Comparison of ENCODE assay signal across 8 cellular contexts in the genomic region with DNA sequence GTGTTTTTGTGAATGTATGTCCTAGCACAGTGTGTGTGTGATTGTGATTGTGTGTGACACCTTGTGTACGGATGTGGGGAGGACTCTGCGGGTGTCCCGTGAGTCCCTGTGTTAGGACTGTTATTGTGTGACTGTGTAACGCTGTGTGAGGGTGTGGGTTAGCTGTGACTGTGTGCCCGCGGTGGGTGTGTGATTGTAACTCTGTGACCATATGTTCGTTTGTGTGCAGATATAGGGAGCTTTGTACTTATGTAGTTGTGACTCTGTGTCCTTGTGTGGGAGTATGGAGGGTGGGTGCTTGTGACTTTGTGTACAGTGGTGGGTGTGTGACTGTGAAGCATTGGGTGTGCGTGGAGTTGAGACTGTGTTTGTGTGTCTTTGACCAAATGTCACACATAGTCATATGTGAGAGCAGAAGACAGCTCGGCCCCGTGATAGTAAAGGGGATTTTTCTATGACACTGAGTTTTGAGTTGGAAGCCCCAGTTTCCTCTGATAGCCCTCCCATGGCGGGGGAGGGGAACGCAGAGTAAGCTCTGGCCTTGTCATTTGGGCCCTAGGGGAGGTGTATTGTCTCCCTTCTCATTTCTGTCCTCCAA. TPM values are rescaled to one million over a fixed set of nuclear protein-coding genes. Genes with fewer than 3 reads are reported as not detected.
A peak's percentile ranks its signal among the peaks of the same experiment; 100 is the strongest.
DNase-seq lines count a peak whose midpoint lies in the region; ATAC-seq and TF ChIP-seq lines count a peak whose summit lies in the region.

No MANE protein-coding gene starts in this region.

- POLR2A ChIA-PET in OCI-LY7 (lab: Charles Lee): interaction anchor here (1.0 to 2.5 kb wide), 4 partner anchors 15 to 151 kb away, joined by 3 to 10 read pairs (median 4); no protein-coding TSS in a partner anchor

- peaks cover 17% of the 10 kb centered on the region for H3K36me3 Mint-ChIP-seq in memory B cell
- peaks cover 36 to 56% of the 10 kb centered on the region in 2 donors for H3K36me3 Mint-ChIP-seq in stimulated activated naive B cell treated with anti-CD40 and anti-IgM and Interleukin-4, amounts not matched to agents 10 μg/mL and 1 μg/mL and 100 μg/mL, for 72 hours

- H3K4me2 ChIP-seq in OCI-LY7 (ENCODE audit: low read length): peak overlapping the region; percentile 91

- peaks cover 16% of the 10 kb centered on the region for H3K4me1 Mint-ChIP-seq in memory B cell
- peaks cover 14 to 22% of the 10 kb centered on the region in 2 donors for H3K4me1 Mint-ChIP-seq in stimulated activated naive B cell treated with anti-CD40 and anti-IgM and Interleukin-4, amounts not matched to agents 10 μg/mL and 1 μg/mL and 100 μg/mL, for 72 hours

- no peaks in the 10 kb centered on the region for H4K20me1 ChIP-seq in OCI-LY7 (ENCODE audit: insufficient read depth, low read length)

- H3K4me3 ChIP-seq in GM12864 (ENCODE audit: low read depth, low read length): peak overlapping the region; percentile 82
- H3K4me3 ChIP-seq in OCI-LY7 (ENCODE audit: low read depth, low read length, poor library complexity, severe bottlenecking): peak overlapping the region; percentile 84
- H3K4me3 ChIP-seq in cardiac fibroblast (replicated peaks in 1 of 2; ENCODE audit: low read depth in 2 of 2, low read length in 2 of 2): peak overlapping the region; percentile 66 to 76

- H3K27ac ChIP-seq in OCI-LY7 (ENCODE audit: low read depth, low read length, poor library complexity, severe bottlenecking): peak overlapping the region; percentile 66

- H3K4me1 ChIP-seq in OCI-LY7 (ENCODE audit: insufficient read depth, low read length, poor library complexity, severe bottlenecking): peaks cover 18% of the 10 kb centered on the region

- peak; percentile 25 for DNase-seq in GM12864 (ENCODE audit: low read depth)
- DNase-seq in OCI-LY7 (ENCODE audit: low spot score): peak; percentile 39
- no peak for DNase-seq in cardiac fibroblast (ENCODE audit: low read depth in 2 of 2)
- DNase-seq in memory B cell (ENCODE audit: low spot score in 2 of 2): peak; percentile 19 to 22
- DNase-seq in stimulated activated naive B cell treated with anti-CD40 and anti-IgM and Interleukin-4, amounts not matched to agents 10 μg/mL and 1 μg/mL and 100 μg/mL, for 72 hours: peak; percentile 58
- DNase-seq in NCI-H187 treated with DMSO at 0.1 percent for 48 hours (lab: John Stamatoyannopoulos, UW): no peak
- no peak for DNase-seq in NCI-H1930 (lab: John Stamatoyannopoulos, UW)

- no peaks in the 10 kb centered on the region for H3K9me2 ChIP-seq in OCI-LY7 (ENCODE audit: insufficient read depth, low read length)

- no peak for TF ChIP-seq CTCF in GM12864 (IDR thresholded peaks at IDR 0.05; ENCODE audit: low read depth, low read length, missing control alignments)
- no peak for TF ChIP-seq CTCF in OCI-LY7 (conservative IDR thresholded peaks at IDR 0.05; ENCODE audit: low read length)
- no peak for TF ChIP-seq CTCF in cardiac fibroblast (IDR thresholded peaks at IDR 0.05; ENCODE audit: low read depth, low read length)

- H3K27me3 Mint-ChIP-seq in memory B cell: no peaks in the 10 kb centered on the region
- no peaks in the 10 kb centered on the region for H3K27me3 Mint-ChIP-seq in stimulated activated naive B cell treated with anti-CD40 and anti-IgM and Interleukin-4, amounts not matched to agents 10 μg/mL and 1 μg/mL and 100 μg/mL, for 72 hours

- CTCF ChIA-PET in OCI-LY7 (lab: Charles Lee; ENCODE audit: unreplicated experiment): no interaction called here

- H3K27ac Mint-ChIP-seq in memory B cell: peak overlapping the region; percentile 95
- H3K27ac Mint-ChIP-seq in stimulated activated naive B cell treated with anti-CD40 and anti-IgM and Interleukin-4, amounts not matched to agents 10 μg/mL and 1 μg/mL and 100 μg/mL, for 72 hours: peak overlapping the region; percentile 98

- peaks cover 2% of the 10 kb centered on the region for H3K9me3 Mint-ChIP-seq in memory B cell
- H3K9me3 Mint-ChIP-seq in stimulated activated naive B cell treated with anti-CD40 and anti-IgM and Interleukin-4, amounts not matched to agents 10 μg/mL and 1 μg/mL and 100 μg/mL, for 72 hours: peaks cover 5 to 10% of the 10 kb centered on the region in 2 donors

- peak overlapping the region; percentile 96 for H2AFZ ChIP-seq in OCI-LY7 (ENCODE audit: low read length)

- no TSS peak for BruUV-seq in OCI-LY7 (replicated peaks; lab: Mats Ljungman, UMichigan)

- ATAC-seq in GM21825 (IDR thresholded peaks at IDR 0.05; ENCODE audit: unreplicated experiment): peak; percentile 12
- peak; percentile 12 for ATAC-seq in memory B cell (ENCODE audit: low read depth)
- peak; percentile 31 to 40 for ATAC-seq in stimulated activated naive B cell treated with anti-CD40 and anti-IgM and Interleukin-4, amounts not matched to agents 10 μg/mL and 1 μg/mL and 100 μg/mL, for 72 hours (replicated peaks)

- H3K36me3 ChIP-seq in OCI-LY7 (ENCODE audit: insufficient read depth, low read length): peaks cover 33% of the 10 kb centered on the region

- H3K9me3 ChIP-seq in OCI-LY7 (ENCODE audit: low read length): peaks cover 16% of the 10 kb centered on the region; the same call in 1 of the 2 replicates

- H3K79me2 ChIP-seq in OCI-LY7 (ENCODE audit: insufficient read depth, low read depth, low read length): peaks cover 50% of the 10 kb centered on the region; the same call in 1 of the 2 replicates

- peak overlapping the region; percentile 93 for H3K4me3 Mint-ChIP-seq in memory B cell
- peak overlapping the region; percentile 97 for H3K4me3 Mint-ChIP-seq in stimulated activated naive B cell treated with anti-CD40 and anti-IgM and Interleukin-4, amounts not matched to agents 10 μg/mL and 1 μg/mL and 100 μg/mL, for 72 hours

- intact Hi-C loops in OCI-LY7 (cut with micrococcal nuclease; ENCODE audit: unreplicated experiment): loop anchor here (2.0 to 5.0 kb wide), 5 partner anchors 40 to 843 kb away; a partner anchor contains a TSS

RNA-seq across cellular contexts. Expression of a gene that starts 0.9 kb away (rescaled TPM):
- total RNA-seq in OCI-LY7 (2014; rRNA removed; shearing (Covaris generic)): 9.9 and 11.1 TPM in 2 replicates
- 14.5 and 17.5 TPM in 2 replicates for total RNA-seq in OCI-LY7 (2022)

RNA-seq across cellular contexts. Expression of a gene that starts 39.7 kb away (rescaled TPM):
- total RNA-seq in OCI-LY7 (2014; rRNA removed; shearing (Covaris generic)): 16.1 and 29.5 TPM in 2 replicates
- total RNA-seq in OCI-LY7 (2022): 17.3 and 20.3 TPM in 2 replicates

RNA-seq across cellular contexts. Expression of a gene that starts 44.1 kb away (rescaled TPM):
- 9.0 and 11.6 TPM in 2 replicates for total RNA-seq in OCI-LY7 (2014; rRNA removed; shearing (Covaris generic))
- 13.4 and 18.6 TPM in 2 replicates for total RNA-seq in OCI-LY7 (2022)

Comparison
In these comparisons a context has a peak if more than half of its experiments do, and no peak if none do; other contexts are left out.
1. DNase-seq: peak in GM12864 (single experiment), OCI-LY7 (single experiment), memory B cell (2 of 2) and stimulated activated naive B cell treated with anti-CD40 and anti-IgM and Interleukin-4, amounts not matched to agents 10 μg/mL and 1 μg/mL and 100 μg/mL, for 72 hours (single experiment); none in cardiac fibroblast (0 of 2), NCI-H187 treated with DMSO at 0.1 percent for 48 hours (single experiment) and NCI-H1930 (0 of 2).
2. Peak in every context shown above with its lines, with median percentiles within 50 percentile points of each other: H3K4me3 ChIP-seq and ATAC-seq.